13 cellular contexts compared by ENCODE assay signal in the genomic region with DNA sequence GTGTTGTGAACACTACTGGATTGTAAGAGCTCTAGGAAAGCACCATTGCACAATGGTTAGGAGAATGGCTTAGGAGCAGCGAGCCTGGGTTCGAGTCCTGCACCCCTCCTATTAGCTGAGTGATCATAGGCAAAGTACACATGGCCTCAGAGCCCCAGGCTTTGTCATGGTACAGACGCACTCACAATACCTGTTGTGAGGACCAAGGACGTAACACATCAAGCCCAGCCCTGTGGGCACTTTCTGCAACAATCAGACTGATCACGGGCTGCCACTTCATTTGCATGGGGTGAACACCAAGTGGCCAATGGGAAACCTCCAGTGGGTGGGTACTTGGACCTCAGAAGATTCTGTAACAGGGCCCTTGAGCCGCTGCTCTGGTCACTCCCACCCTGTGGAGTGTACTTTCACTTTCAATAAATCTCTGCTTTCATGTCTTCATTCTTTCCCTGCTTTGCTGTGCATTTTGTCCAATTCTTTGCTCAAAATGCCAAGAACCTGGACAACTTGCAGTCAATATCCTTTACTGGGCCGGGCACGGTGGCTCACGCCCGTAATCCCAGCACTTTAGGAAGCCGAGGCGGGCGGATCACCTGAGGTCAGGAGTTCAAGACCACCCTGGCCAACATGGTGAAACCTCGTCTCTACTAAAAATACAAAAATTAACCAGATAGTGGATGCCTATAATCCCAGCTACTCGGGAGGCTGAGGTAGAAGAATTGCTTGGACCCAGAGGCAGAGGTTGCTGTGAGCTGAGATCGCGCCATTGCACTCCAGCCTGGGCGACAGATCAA. TPM values are rescaled to one million over a fixed set of nuclear protein-coding genes. Genes with fewer than 3 reads are reported as not detected.
DNase-seq lines count a peak whose midpoint lies in the region; ATAC-seq, FAIRE-seq and TF ChIP-seq lines count a peak whose summit lies in the region.
"Had no signal": no experiment of that assay in that cellular context is flagged by ENCODE, and none has a peak within 500 bp of the region (broad histone marks: within the 10 kb centered on the region; RNA-seq: fewer than 3 reads in every experiment).

No MANE protein-coding gene starts in this region.

- intact Hi-C loops in A673 (cut with micrococcal nuclease; ENCODE audit: unreplicated experiment), result loop anchor here (5.0 to 10.0 kb wide), 3 partner anchors 119 to 712 kb away; no protein-coding TSS in a partner anchor

- no peaks in the 10 kb centered on the region for H3K27me3 ChIP-seq in SJCRH30
- no peaks in the 10 kb centered on the region for H3K27me3 ChIP-seq in rectal smooth muscle tissue (ENCODE audit: control insufficient read depth, insufficient read depth, low read length)
- H3K27me3 ChIP-seq in A673 (replicated peaks; ENCODE audit: insufficient read depth, low read depth, low read length, poor library complexity), result no peaks in the 10 kb centered on the region
- H3K27me3 ChIP-seq: gastrocnemius medialis, tibial nerve had no signal

- no peak overlapping the region for H3K9ac ChIP-seq in rectal smooth muscle tissue (ENCODE audit: low read length)

- ATAC-seq in HG02759 (IDR thresholded peaks at IDR 0.05; ENCODE audit: unreplicated experiment), result no peak
- ATAC-seq: Panc1 had no signal

- no TSS peak for BruUV-seq in A673 (replicated peaks; lab: Mats Ljungman, UMichigan)

- peak; percentile 26 for FAIRE-seq in GM18507 (lab: Jason Lieb, UNC)

- H3K36me3 ChIP-seq in SJCRH30 (no peaks in the 10 kb centered on the region), rectal smooth muscle tissue (ENCODE audit: control insufficient read depth, insufficient read depth, low read length) (no peaks in the 10 kb centered on the region), A673 (ENCODE audit: insufficient read depth, low read length, poor library complexity, severe bottlenecking) (no peaks in the 10 kb centered on the region)
- H3K36me3 ChIP-seq: gastrocnemius medialis, tibial nerve had no signal

- POLR2A ChIA-PET in A673 (lab: Charles Lee; ENCODE audit: low non-redundant PET), result interaction anchor here (0.5 kb wide), 1 partner anchor 194 kb away, joined by 3 read pairs; no protein-coding TSS in a partner anchor

- H3K9me3 ChIP-seq in SJCRH30 (replicated peaks) (no peaks in the 10 kb centered on the region), A673 (ENCODE audit: low read depth, low read length, poor library complexity, severe bottlenecking) (no peaks in the 10 kb centered on the region)
- H3K9me3 ChIP-seq: gastrocnemius medialis, tibial nerve had no signal

- H3K4me3 ChIP-seq in SJCRH30 (peak overlapping the region; percentile 22; the same call in 1 of the 2 replicates), fibroblast of villous mesenchyme (ENCODE audit: low read depth, low read length) (peak overlapping the region; percentile 32), rectal smooth muscle tissue (ENCODE audit: low read length) (peak overlapping the region; percentile 13), A673 (ENCODE audit: low read depth, low read length, poor library complexity, severe bottlenecking) (no peak overlapping the region)
- H3K4me3 ChIP-seq: gastrocnemius medialis had no signal

- TF ChIP-seq CTCF in fibroblast of villous mesenchyme (IDR thresholded peaks at IDR 0.05; ENCODE audit: insufficient read depth, low read depth, low read length) (no peak), A673 (conservative IDR thresholded peaks at IDR 0.05; ENCODE audit: low read depth, low read length) (no peak)

- DNase-seq in GM18507 (ENCODE audit: extremely low spot score, insufficient read length, low read depth) (no peak), SJCRH30 (peak; percentile 38 to 57), fibroblast of villous mesenchyme (ENCODE audit: low read depth) (peak; percentile 57), COLO829 (ENCODE audit: low spot score) (no peak), A673 (ENCODE audit: low spot score) (no peak), hypothalamus (lab: John Stamatoyannopoulos, UW) (no peak)
- DNase-seq: left cardiac atrium, NCI-H1436 had no signal

- H3K27ac ChIP-seq in SJCRH30 (no peak overlapping the region), rectal smooth muscle tissue (ENCODE audit: low read depth, low read length) (no peak overlapping the region), A673 (ENCODE audit: low read depth, low read length, poor library complexity, severe bottlenecking) (no peak overlapping the region)
- H3K27ac ChIP-seq: gastrocnemius medialis, tibial nerve had no signal

- CTCF ChIA-PET in A673 (lab: Charles Lee), result no interaction called here

- no peaks in the 10 kb centered on the region for H3K4me1 ChIP-seq in SJCRH30
- H3K4me1 ChIP-seq in rectal smooth muscle tissue (ENCODE audit: control insufficient read depth, insufficient read depth, low read length), result no peaks in the 10 kb centered on the region
- no peaks in the 10 kb centered on the region for H3K4me1 ChIP-seq in A673 (ENCODE audit: insufficient read depth, low read length, poor library complexity, severe bottlenecking)

RNA-seq across cellular contexts. Expression of a gene that starts 28.2 kb away (rescaled TPM):
- 130 and 132 TPM in 2 replicates for total RNA-seq in SJCRH30 (2014; rRNA removed; shearing (Covaris generic))
- total RNA-seq in fibroblast of villous mesenchyme (27.7 and 35.8 TPM in 2 replicates), A673 (2021) (63.5 and 68.8 TPM in 2 replicates)

RNA-seq across cellular contexts. Expression of a gene that starts 46.6 kb away (rescaled TPM):
- total RNA-seq in SJCRH30 (2014; rRNA removed; shearing (Covaris generic)), result 34.1 and 34.5 TPM in 2 replicates
- total RNA-seq in fibroblast of villous mesenchyme (6.5 and 10.0 TPM in 2 replicates), A673 (2021) (6.3 and 6.4 TPM in 2 replicates)

Comparison
In these comparisons a context has a peak if more than half of its experiments do, and no peak if none do; other contexts are left out.
1. DNase-seq: peak in SJCRH30 (2 of 2) and fibroblast of villous mesenchyme (single experiment); none in GM18507 (single experiment), COLO829 (single experiment), A673 (single experiment) and hypothalamus (0 of 51).